21 cellular contexts compared by ENCODE assay signal in the genomic region with DNA sequence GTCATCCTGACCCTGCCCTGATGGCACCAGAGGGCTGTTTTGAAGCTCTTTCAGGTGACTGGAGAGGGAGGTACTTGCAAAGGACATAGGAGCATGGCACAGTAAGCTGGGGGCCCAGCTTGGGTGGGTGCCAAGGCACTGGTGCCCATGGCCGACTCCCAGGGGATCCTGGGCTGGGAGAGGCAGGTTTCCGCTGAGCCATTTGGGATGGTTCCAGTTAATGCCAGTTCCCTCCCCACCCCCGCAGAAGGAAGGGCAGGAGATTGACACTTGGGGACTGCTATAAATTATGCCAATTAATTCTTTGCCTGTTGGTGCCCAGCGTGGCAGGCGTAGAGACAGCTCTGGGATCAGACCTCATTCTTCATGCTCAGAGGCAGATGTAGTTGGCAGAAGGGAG. TPM values are rescaled to one million over a fixed set of nuclear protein-coding genes. Genes with fewer than 3 reads are reported as not detected.
DNase-seq lines count a peak whose midpoint lies in the region; ATAC-seq and TF ChIP-seq lines count a peak whose summit lies in the region.
"Had no signal": no experiment of that assay in that cellular context is flagged by ENCODE, and none has a peak within 500 bp of the region (broad histone marks: within the 10 kb centered on the region; RNA-seq: fewer than 3 reads in every experiment).

No MANE protein-coding gene starts in this region.

- peak; percentile 11 for ATAC-seq in left ventricle myocardium superior
- ATAC-seq: A549, GM12878 had no signal

- DNase-seq in NCI-H1694 treated with DMSO at 0.1 percent for 48 hours (lab: John Stamatoyannopoulos, UW) = peak; percentile 1
- DNase-seq in NCI-H1694 (lab: John Stamatoyannopoulos, UW) = no peak
- DNase-seq in left ventricle myocardium superior = peak; percentile 47
- DNase-seq in cardiac septum (ENCODE audit: low spot score) = no peak
- no peak for DNase-seq in endothelial cell (ENCODE audit: low spot score)
- DNase-seq in 8988T = no peak
- DNase-seq: ACHN; AML-193; BE2C; CD4-positive, alpha-beta T cell; CD8-positive, alpha-beta memory T cell; DMS 273 treated with DMSO at 0.1 percent for 48 hours; DMS79; EL; GDM1; GM23248; H7; HCEC 1CT had no signal

- no peaks in the 10 kb centered on the region for H3K9me3 Mint-ChIP-seq in endothelial cell (ENCODE audit: unreplicated experiment)
- H3K9me3 Mint-ChIP-seq: CD14-positive monocyte; CD4-positive, alpha-beta T cell; CD8-positive, alpha-beta memory T cell had no signal

- H3K27me3 Mint-ChIP-seq in endothelial cell (ENCODE audit: unreplicated experiment) = peaks cover 18% of the 10 kb centered on the region

- intact Hi-C loops in left ventricle myocardium superior (cut with micrococcal nuclease) (no loop called here), cardiac septum (cut with DNase I) (loop anchor here (5.0 kb wide), 1 partner anchor 197 kb away; no protein-coding TSS in a partner anchor)

- H3K4me3 Mint-ChIP-seq in endothelial cell (ENCODE audit: unreplicated experiment) = peak overlapping the region; percentile 24
- H3K4me3 Mint-ChIP-seq: CD14-positive monocyte; CD4-positive, alpha-beta T cell; CD8-positive, alpha-beta memory T cell had no signal

- peak overlapping the region; percentile 24 for H3K27ac Mint-ChIP-seq in endothelial cell (ENCODE audit: unreplicated experiment)
- H3K27ac Mint-ChIP-seq: CD4-positive, alpha-beta T cell; CD8-positive, alpha-beta memory T cell had no signal

- no peak for TF ChIP-seq CTCF in endothelial cell (IDR thresholded peaks at IDR 0.05; ENCODE audit: unreplicated experiment)

- H3K4me1 Mint-ChIP-seq in endothelial cell (ENCODE audit: unreplicated experiment) = peaks cover 32% of the 10 kb centered on the region
- H3K4me1 Mint-ChIP-seq: CD8-positive, alpha-beta memory T cell had no signal

- H3K36me3 Mint-ChIP-seq in endothelial cell (ENCODE audit: low read depth, unreplicated experiment) = peaks cover 58% of the 10 kb centered on the region
- H3K36me3 Mint-ChIP-seq: CD14-positive monocyte; CD8-positive, alpha-beta memory T cell had no signal

RNA-seq across cellular contexts. Expression of gene CD276, which starts 26.1 kb away (rescaled TPM):
- total RNA-seq in left ventricle myocardium superior = 39.0 TPM
- 40.6 TPM for total RNA-seq in cardiac septum
- total RNA-seq in endothelial cell (ENCODE audit: unreplicated experiment) = 552 TPM
- total RNA-seq: CD4-positive, alpha-beta T cell had no signal

RNA-seq across cellular contexts. Expression of gene INSYN1, which starts 42.8 kb away (rescaled TPM):
- total RNA-seq in left ventricle myocardium superior (168 TPM), cardiac septum (55.3 TPM), endothelial cell (ENCODE audit: unreplicated experiment) (4.8 TPM)
- total RNA-seq: CD4-positive, alpha-beta T cell; CD8-positive, alpha-beta memory T cell; GM12878 had no signal

Comparison
In these comparisons a context has a peak if more than half of its experiments do, and no peak if none do; other contexts are left out.
1. DNase-seq: peak in NCI-H1694 treated with DMSO at 0.1 percent for 48 hours (single experiment) and left ventricle myocardium superior (single experiment); none in NCI-H1694 (single experiment), cardiac septum (single experiment), endothelial cell (single experiment) and 8988T (single experiment).
2. RNA of gene CD276, which starts 26.1 kb away (total RNA-seq): 552 TPM in endothelial cell (single experiment); 40.6 TPM in cardiac septum (single experiment) and 39.0 TPM in left ventricle myocardium superior (single experiment); every median in the first group is over 10 times any median in the second.